In genomic region chr6:11424395-11425050, GRCh38 we compare ENCODE assay signal across 18 cellular contexts.
DNase-seq lines count a peak whose midpoint lies in the region; ATAC-seq and TF ChIP-seq lines count a peak whose summit lies in the region.
"Had no signal": no experiment of that assay in that cellular context is flagged by ENCODE, and none has a peak within 500 bp of the region (broad histone marks: within the 10 kb centered on the region; RNA-seq: fewer than 3 reads in every experiment).

No MANE protein-coding gene starts in this region.

- H3K9me3 ChIP-seq in upper lobe of right lung (no peaks in the 10 kb centered on the region), vagina (no peaks in the 10 kb centered on the region)

- no peak overlapping the region for H3K4me3 Mint-ChIP-seq in activated CD8-positive, alpha-beta T cell treated with anti-CD3 and anti-CD28 coated beads for 36 hours
- no peak overlapping the region for H3K4me3 Mint-ChIP-seq in activated CD8-positive, alpha-beta T cell treated with anti-CD3 and anti-CD28 coated beads, Interleukin-2, amount 10 ng/mL, durations not matched to agents 7 days and 5 days
- H3K4me3 Mint-ChIP-seq in WTC11: no peak overlapping the region
- H3K4me3 Mint-ChIP-seq: activated CD8-positive, alpha-beta memory T cell treated with anti-CD3 and anti-CD28 coated beads, Interleukin-2, amount 10 ng/mL, durations not matched to agents 7 days and 5 days; CD14-positive monocyte; T-cell had no signal

- H3K27me3 ChIP-seq in upper lobe of right lung: no peaks in the 10 kb centered on the region
- H3K27me3 ChIP-seq in vagina: no peaks in the 10 kb centered on the region

- H3K4me1 ChIP-seq in upper lobe of right lung: peaks cover 61% of the 10 kb centered on the region
- H3K4me1 ChIP-seq in vagina: peaks cover 19% of the 10 kb centered on the region

- H3K27me3 Mint-ChIP-seq in activated CD8-positive, alpha-beta T cell treated with anti-CD3 and anti-CD28 coated beads for 36 hours: peaks cover 2% of the 10 kb centered on the region
- H3K27me3 Mint-ChIP-seq in activated CD8-positive, alpha-beta T cell treated with anti-CD3 and anti-CD28 coated beads, Interleukin-2, amount 10 ng/mL, durations not matched to agents 7 days and 5 days (ENCODE audit: low read depth): no peaks in the 10 kb centered on the region
- no peaks in the 10 kb centered on the region for H3K27me3 Mint-ChIP-seq in WTC11 (ENCODE audit: low read depth)
- H3K27me3 Mint-ChIP-seq: T-cell had no signal

- CTCF ChIA-PET in activated CD8-positive, alpha-beta T cell treated with anti-CD3 and anti-CD28 coated beads for 36 hours (lab: Charles Lee): interaction anchor here (1.3 kb wide), 1 partner anchor 281 kb away, joined by 3 read pairs; no protein-coding TSS in a partner anchor
- CTCF ChIA-PET in activated CD8-positive, alpha-beta T cell treated with anti-CD3 and anti-CD28 coated beads, Interleukin-2, amount 10 ng/mL, durations not matched to agents 7 days and 5 days (lab: Charles Lee): interaction anchor here (1.2 to 1.4 kb wide), 3 partner anchors 8 to 12 kb away, joined by 3 to 4 read pairs (median 4); no protein-coding TSS in a partner anchor
- CTCF ChIA-PET in WTC11 (lab: Charles Lee): interaction anchor here (0.7 kb wide), 1 partner anchor 115 kb away, joined by 3 read pairs; no protein-coding TSS in a partner anchor

- H3K27ac Mint-ChIP-seq in activated CD8-positive, alpha-beta T cell treated with anti-CD3 and anti-CD28 coated beads for 36 hours: no peak overlapping the region
- no peak overlapping the region for H3K27ac Mint-ChIP-seq in activated CD8-positive, alpha-beta T cell treated with anti-CD3 and anti-CD28 coated beads, Interleukin-2, amount 10 ng/mL, durations not matched to agents 7 days and 5 days
- no peak overlapping the region for H3K27ac Mint-ChIP-seq in WTC11
- H3K27ac Mint-ChIP-seq: activated CD8-positive, alpha-beta memory T cell treated with anti-CD3 and anti-CD28 coated beads, Interleukin-2, amount 10 ng/mL, durations not matched to agents 7 days and 5 days; T-cell had no signal

- intact Hi-C loops in activated CD8-positive, alpha-beta T cell treated with anti-CD3 and anti-CD28 coated beads for 36 hours (cut with micrococcal nuclease): no loop called here
- intact Hi-C loops in upper lobe of right lung (cut with DNase I) (no loop called here), vagina (cut with DNase I) (no loop called here)

- POLR2A ChIA-PET in activated CD8-positive, alpha-beta T cell treated with anti-CD3 and anti-CD28 coated beads for 36 hours (lab: Charles Lee): no interaction called here
- POLR2A ChIA-PET in activated CD8-positive, alpha-beta T cell treated with anti-CD3 and anti-CD28 coated beads, Interleukin-2, amount 10 ng/mL, durations not matched to agents 7 days and 5 days (lab: Charles Lee): no interaction called here
- POLR2A ChIA-PET in WTC11 (lab: Charles Lee): no interaction called here

- DNase-seq in activated CD8-positive, alpha-beta T cell treated with anti-CD3 and anti-CD28 coated beads for 36 hours: no peak
- no peak for DNase-seq in activated CD8-positive, alpha-beta T cell treated with anti-CD3 and anti-CD28 coated beads, Interleukin-2, amount 10 ng/mL, durations not matched to agents 7 days and 5 days
- DNase-seq in astrocyte of the hippocampus (ENCODE audit: low read depth, low spot score) (peak; percentile 35), left kidney (ENCODE audit: low read depth, low spot score) (peak; percentile 86), upper lobe of right lung (no peak), vagina (ENCODE audit: extremely low spot score in 2 of 2) (no peak), WTC11 (ENCODE audit: low spot score) (no peak)
- DNase-seq: 8988T; activated CD4-positive, CD25-positive, alpha-beta regulatory T cell; activated CD8-positive, alpha-beta memory T cell treated with anti-CD3 and anti-CD28 coated beads, Interleukin-2, amount 10 ng/mL, durations not matched to agents 7 days and 5 days; activated gamma-delta T cell; anterior cingulate cortex; DMS79 treated with DMSO at 0.1 percent for 48 hours; NCI-H1105 treated with DMSO at 0.1 percent for 48 hours; stimulated activated CD4-positive, alpha-beta T cell treated with anti-CD3 and anti-CD28 coated beads, Interleukin-2, amount 100 ng/mL, for 48 hours; T-cell had no signal

- H3K36me3 Mint-ChIP-seq in activated CD8-positive, alpha-beta T cell treated with anti-CD3 and anti-CD28 coated beads for 36 hours (ENCODE audit: low read depth): no peaks in the 10 kb centered on the region
- no peaks in the 10 kb centered on the region for H3K36me3 Mint-ChIP-seq in activated CD8-positive, alpha-beta T cell treated with anti-CD3 and anti-CD28 coated beads, Interleukin-2, amount 10 ng/mL, durations not matched to agents 7 days and 5 days (ENCODE audit: low read depth)
- H3K36me3 Mint-ChIP-seq in WTC11: no peaks in the 10 kb centered on the region
- H3K36me3 Mint-ChIP-seq: CD14-positive monocyte, T-cell had no signal

- peak; percentile 40 for ATAC-seq in activated CD8-positive, alpha-beta T cell treated with anti-CD3 and anti-CD28 coated beads for 36 hours
- ATAC-seq in activated CD8-positive, alpha-beta T cell treated with anti-CD3 and anti-CD28 coated beads, Interleukin-2, amount 10 ng/mL, durations not matched to agents 7 days and 5 days: no peak
- ATAC-seq in upper lobe of right lung (peak; percentile 29), GM21723 (IDR thresholded peaks at IDR 0.05; ENCODE audit: unreplicated experiment) (no peak), WTC11 (no peak)
- ATAC-seq: activated CD8-positive, alpha-beta memory T cell treated with anti-CD3 and anti-CD28 coated beads, Interleukin-2, amount 10 ng/mL, durations not matched to agents 7 days and 5 days; T-cell had no signal

- no peaks in the 10 kb centered on the region for H3K9me3 Mint-ChIP-seq in activated CD8-positive, alpha-beta T cell treated with anti-CD3 and anti-CD28 coated beads for 36 hours
- H3K9me3 Mint-ChIP-seq in activated CD8-positive, alpha-beta T cell treated with anti-CD3 and anti-CD28 coated beads, Interleukin-2, amount 10 ng/mL, durations not matched to agents 7 days and 5 days (ENCODE audit: insufficient read depth): no peaks in the 10 kb centered on the region
- no peaks in the 10 kb centered on the region for H3K9me3 Mint-ChIP-seq in WTC11

- peaks cover 36% of the 10 kb centered on the region for H3K4me1 Mint-ChIP-seq in activated CD8-positive, alpha-beta T cell treated with anti-CD3 and anti-CD28 coated beads for 36 hours (ENCODE audit: low read depth)
- H3K4me1 Mint-ChIP-seq in activated CD8-positive, alpha-beta T cell treated with anti-CD3 and anti-CD28 coated beads, Interleukin-2, amount 10 ng/mL, durations not matched to agents 7 days and 5 days (ENCODE audit: low read depth): peaks cover 16% of the 10 kb centered on the region
- H3K4me1 Mint-ChIP-seq in WTC11: peaks cover 37% of the 10 kb centered on the region

- TF ChIP-seq POLR2A in vagina (IDR thresholded peaks at IDR 0.05): no peak

- TF ChIP-seq CTCF in activated CD8-positive, alpha-beta T cell treated with anti-CD3 and anti-CD28 coated beads for 36 hours (IDR thresholded peaks at IDR 0.05): no peak
- no peak for TF ChIP-seq CTCF in upper lobe of right lung (IDR thresholded peaks at IDR 0.05)
- no peak for TF ChIP-seq CTCF in vagina (IDR thresholded peaks at IDR 0.05)
- no peak for TF ChIP-seq CTCF in WTC11 (IDR thresholded peaks at IDR 0.05)

- no peak overlapping the region for H3K4me3 ChIP-seq in upper lobe of right lung
- H3K4me3 ChIP-seq in vagina: no peak overlapping the region

- H3K36me3 ChIP-seq in upper lobe of right lung: no peaks in the 10 kb centered on the region
- H3K36me3 ChIP-seq in vagina: no peaks in the 10 kb centered on the region

- H3K27ac ChIP-seq in upper lobe of right lung (peak overlapping the region; percentile 45), vagina (no peak overlapping the region)

TF ChIP-seq in WTC11, 78 proteins besides CTCF, POLR2A, EP300 and RAD21 (continues in another document):
- TF ChIP-seq, protein P1, sequence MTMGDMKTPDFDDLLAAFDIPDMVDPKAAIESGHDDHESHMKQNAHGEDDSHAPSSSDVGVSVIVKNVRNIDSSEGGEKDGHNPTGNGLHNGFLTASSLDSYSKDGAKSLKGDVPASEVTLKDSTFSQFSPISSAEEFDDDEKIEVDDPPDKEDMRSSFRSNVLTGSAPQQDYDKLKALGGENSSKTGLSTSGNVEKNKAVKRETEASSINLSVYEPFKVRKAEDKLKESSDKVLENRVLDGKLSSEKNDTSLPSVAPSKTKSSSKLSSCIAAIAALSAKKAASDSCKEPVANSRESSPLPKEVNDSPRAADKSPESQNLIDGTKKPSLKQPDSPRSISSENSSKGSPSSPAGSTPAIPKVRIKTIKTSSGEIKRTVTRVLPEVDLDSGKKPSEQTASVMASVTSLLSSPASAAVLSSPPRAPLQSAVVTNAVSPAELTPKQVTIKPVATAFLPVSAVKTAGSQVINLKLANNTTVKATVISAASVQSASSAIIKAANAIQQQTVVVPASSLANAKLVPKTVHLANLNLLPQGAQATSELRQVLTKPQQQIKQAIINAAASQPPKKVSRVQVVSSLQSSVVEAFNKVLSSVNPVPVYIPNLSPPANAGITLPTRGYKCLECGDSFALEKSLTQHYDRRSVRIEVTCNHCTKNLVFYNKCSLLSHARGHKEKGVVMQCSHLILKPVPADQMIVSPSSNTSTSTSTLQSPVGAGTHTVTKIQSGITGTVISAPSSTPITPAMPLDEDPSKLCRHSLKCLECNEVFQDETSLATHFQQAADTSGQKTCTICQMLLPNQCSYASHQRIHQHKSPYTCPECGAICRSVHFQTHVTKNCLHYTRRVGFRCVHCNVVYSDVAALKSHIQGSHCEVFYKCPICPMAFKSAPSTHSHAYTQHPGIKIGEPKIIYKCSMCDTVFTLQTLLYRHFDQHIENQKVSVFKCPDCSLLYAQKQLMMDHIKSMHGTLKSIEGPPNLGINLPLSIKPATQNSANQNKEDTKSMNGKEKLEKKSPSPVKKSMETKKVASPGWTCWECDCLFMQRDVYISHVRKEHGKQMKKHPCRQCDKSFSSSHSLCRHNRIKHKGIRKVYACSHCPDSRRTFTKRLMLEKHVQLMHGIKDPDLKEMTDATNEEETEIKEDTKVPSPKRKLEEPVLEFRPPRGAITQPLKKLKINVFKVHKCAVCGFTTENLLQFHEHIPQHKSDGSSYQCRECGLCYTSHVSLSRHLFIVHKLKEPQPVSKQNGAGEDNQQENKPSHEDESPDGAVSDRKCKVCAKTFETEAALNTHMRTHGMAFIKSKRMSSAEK (CRISPR knock-in tag; IDR thresholded peaks at IDR 0.05; ENCODE audit: borderline replicate concordance): no peak
- TF ChIP-seq GABPB1 (CRISPR knock-in tag; IDR thresholded peaks at IDR 0.05): no peak

Comparison
In these comparisons a context has a peak if more than half of its experiments do, and no peak if none do; other contexts are left out.
1. ATAC-seq: peak in activated CD8-positive, alpha-beta T cell treated with anti-CD3 and anti-CD28 coated beads for 36 hours (single experiment) and upper lobe of right lung (single experiment); none in activated CD8-positive, alpha-beta T cell treated with anti-CD3 and anti-CD28 coated beads, Interleukin-2, amount 10 ng/mL, durations not matched to agents 7 days and 5 days (single experiment), GM21723 (single experiment) and WTC11 (single experiment).
2. DNase-seq: peak in astrocyte of the hippocampus (single experiment) and left kidney (single experiment); none in activated CD8-positive, alpha-beta T cell treated with anti-CD3 and anti-CD28 coated beads for 36 hours (single experiment), activated CD8-positive, alpha-beta T cell treated with anti-CD3 and anti-CD28 coated beads, Interleukin-2, amount 10 ng/mL, durations not matched to agents 7 days and 5 days (single experiment), upper lobe of right lung (single experiment), vagina (0 of 2) and WTC11 (single experiment).